Comparison of ENCODE assay signal across 21 cellular contexts in genomic region chr9:75488714-75489100, GRCh38.
DNase-seq lines count a peak whose midpoint lies in the region; ATAC-seq and TF ChIP-seq lines count a peak whose summit lies in the region.
"Had no signal": no experiment of that assay in that cellular context is flagged by ENCODE, and none has a peak within 500 bp of the region (broad histone marks: within the 10 kb centered on the region; RNA-seq: fewer than 3 reads in every experiment).

No MANE protein-coding gene starts in this region.

- H3K9me3 ChIP-seq in heart right ventricle = no peaks in the 10 kb centered on the region
- H3K9me3 ChIP-seq in A673 (ENCODE audit: low read depth, low read length, poor library complexity, severe bottlenecking) = no peaks in the 10 kb centered on the region
- H3K9me3 ChIP-seq: Caco-2, HAP-1 had no signal

- H3K36me3 ChIP-seq in heart right ventricle (no peaks in the 10 kb centered on the region), A673 (ENCODE audit: insufficient read depth, low read length, poor library complexity, severe bottlenecking) (no peaks in the 10 kb centered on the region)
- H3K36me3 ChIP-seq: HAP-1 had no signal

- 83 to 89% methylated on average over 6 of the region's 6 CpGs for WGBS in heart right ventricle, 2 donors

- intact Hi-C loops in Right ventricle myocardium inferior (cut with DNase I) (no loop called here), heart right ventricle (cut with DNase I) (no loop called here), A673 (cut with micrococcal nuclease; ENCODE audit: unreplicated experiment) (loop anchor here (10.0 kb wide), 1 partner anchor 154 kb away; no protein-coding TSS in a partner anchor)

- DNase-seq in Right ventricle myocardium inferior (ENCODE audit: missing footprints) (peak; percentile 45), heart right ventricle (no peak), anterior cingulate cortex (lab: John Stamatoyannopoulos, UW) (peak in 34 of 58 donors; percentile 0 to 65 (median 17)), midbrain (lab: John Stamatoyannopoulos, UW) (peak; percentile 47), DMS79 treated with DMSO at 0.1 percent for 48 hours (lab: John Stamatoyannopoulos, UW) (no peak), A673 (ENCODE audit: low spot score) (no peak)
- DNase-seq: Caco-2; CD4-positive, CD25-positive, alpha-beta regulatory T cell; DMS 273 treated with DMSO at 0.1 percent for 48 hours; DND-41; GM23248; Karpas-422; NCI-H146; NCI-H2029; NCI-H446; NCI-H526; PC-3; SHP77 had no signal

- ATAC-seq in Right ventricle myocardium inferior = no peak
- no peak for ATAC-seq in heart right ventricle
- ATAC-seq in GM18517 (IDR thresholded peaks at IDR 0.05; ENCODE audit: unreplicated experiment) = no peak
- ATAC-seq: GM12878, PC-3 had no signal

- H3K27ac ChIP-seq in heart right ventricle = peak overlapping the region in 1 of 10 donors; percentile 17
- no peak overlapping the region for H3K27ac ChIP-seq in A673 (ENCODE audit: low read depth, low read length, poor library complexity, severe bottlenecking)
- H3K27ac ChIP-seq: GM23248 had no signal

- CTCF ChIA-PET in A673 (lab: Charles Lee) = no interaction called here

- H3K4me3 ChIP-seq in heart right ventricle (no peak overlapping the region), A673 (ENCODE audit: low read depth, low read length, poor library complexity, severe bottlenecking) (no peak overlapping the region)
- H3K4me3 ChIP-seq: GM12878, GM23248, HAP-1 had no signal

- TF ChIP-seq CTCF in heart right ventricle (IDR thresholded peaks at IDR 0.05) (no peak), A673 (conservative IDR thresholded peaks at IDR 0.05; ENCODE audit: low read depth, low read length) (no peak)

- H3K27me3 ChIP-seq in heart right ventricle (no peaks in the 10 kb centered on the region), A673 (replicated peaks; ENCODE audit: insufficient read depth, low read depth, low read length, poor library complexity) (no peaks in the 10 kb centered on the region)

- H3K4me1 ChIP-seq in heart right ventricle (peaks cover 0 to 31% (median 0%) of the 10 kb centered on the region in 9 donors), A673 (ENCODE audit: insufficient read depth, low read length, poor library complexity, severe bottlenecking) (no peaks in the 10 kb centered on the region)
- H3K4me1 ChIP-seq: Caco-2, HAP-1 had no signal

- BruUV-seq in A673 (replicated peaks; lab: Mats Ljungman, UMichigan) = no TSS peak

- POLR2A ChIA-PET in A673 (lab: Charles Lee; ENCODE audit: low non-redundant PET) = no interaction called here

Comparison
In these comparisons a context has a peak if more than half of its experiments do, and no peak if none do; other contexts are left out.
1. DNase-seq: peak in Right ventricle myocardium inferior (single experiment), anterior cingulate cortex (34 of 58) and midbrain (single experiment); none in heart right ventricle (0 of 2), DMS79 treated with DMSO at 0.1 percent for 48 hours (single experiment) and A673 (single experiment).